Comparison of ENCODE assay signal across 10 cellular contexts in the genomic region with DNA sequence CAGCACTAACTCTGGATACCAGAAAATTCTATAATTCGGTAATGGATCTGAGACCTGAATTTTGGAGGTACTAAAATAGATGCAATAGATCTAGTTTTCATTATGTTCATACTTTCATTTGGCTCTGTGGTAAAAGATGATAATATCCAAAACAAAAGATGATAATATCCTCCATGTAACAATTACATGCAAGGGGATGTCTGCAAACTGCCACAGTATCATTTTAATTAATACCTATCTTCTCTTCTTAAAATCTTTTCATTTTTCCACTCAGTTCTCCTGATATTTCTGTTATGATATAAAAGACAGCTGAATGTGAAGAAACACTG. TPM values are rescaled to one million over a fixed set of nuclear protein-coding genes. Genes with fewer than 3 reads are reported as not detected.
A peak's percentile ranks its signal among the peaks of the same experiment; 100 is the strongest.
DNase-seq lines count a peak whose midpoint lies in the region; ATAC-seq and TF ChIP-seq lines count a peak whose summit lies in the region.
"Had no signal": no experiment of that assay in that cellular context is flagged by ENCODE, and none has a peak within 500 bp of the region (broad histone marks: within the 10 kb centered on the region; RNA-seq: fewer than 3 reads in every experiment).

No MANE protein-coding gene starts in this region.

- intact Hi-C loops in body of pancreas (cut with DNase I) = no loop called here

- TF ChIP-seq POLR2A in body of pancreas (IDR thresholded peaks at IDR 0.05) = no peak

- no peak for ATAC-seq in stimulated activated naive CD8-positive, alpha-beta T cell treated with anti-CD3 and anti-CD28 coated beads, Interleukin-15, Interleukin-2, amounts not matched to agents 100 U/mL and 50 U/mL, for 24 hours
- ATAC-seq in body of pancreas = no peak
- ATAC-seq in GM18861 (IDR thresholded peaks at IDR 0.05; ENCODE audit: unreplicated experiment) = no peak

- H3K36me3 Mint-ChIP-seq in stimulated activated naive CD8-positive, alpha-beta T cell treated with anti-CD3 and anti-CD28 coated beads, Interleukin-15, Interleukin-2, amounts not matched to agents 100 ng/mL and 50 ng/mL, for 24 hours (ENCODE audit: low read depth) = peaks cover 35% of the 10 kb centered on the region

- H3K4me1 Mint-ChIP-seq in stimulated activated naive CD8-positive, alpha-beta T cell treated with anti-CD3 and anti-CD28 coated beads, Interleukin-15, Interleukin-2, amounts not matched to agents 100 ng/mL and 50 ng/mL, for 24 hours (ENCODE audit: low read depth) = peaks cover 52% of the 10 kb centered on the region

- 71 to 77% methylated on average over 1 of the region's 1 CpG for WGBS in body of pancreas, 2 donors

- H3K4me1 ChIP-seq in body of pancreas (peaks cover 16% of the 10 kb centered on the region), mucosa of stomach (ENCODE audit: control insufficient read depth, insufficient read depth, low read length) (peaks cover 18% of the 10 kb centered on the region)

- H3K27ac Mint-ChIP-seq in stimulated activated naive CD8-positive, alpha-beta T cell treated with anti-CD3 and anti-CD28 coated beads, Interleukin-15, Interleukin-2, amounts not matched to agents 100 ng/mL and 50 ng/mL, for 24 hours = peak overlapping the region; percentile 99

- peak overlapping the region; percentile 97 for H3K4me3 Mint-ChIP-seq in stimulated activated naive CD8-positive, alpha-beta T cell treated with anti-CD3 and anti-CD28 coated beads, Interleukin-15, Interleukin-2, amounts not matched to agents 100 ng/mL and 50 ng/mL, for 24 hours

- H3K27me3 ChIP-seq in body of pancreas = no peaks in the 10 kb centered on the region
- H3K27me3 ChIP-seq in mucosa of stomach (ENCODE audit: control insufficient read depth, insufficient read depth, low read length) = no peaks in the 10 kb centered on the region

- no peak for TF ChIP-seq CTCF in body of pancreas (IDR thresholded peaks at IDR 0.05)

- H3K9ac ChIP-seq in mucosa of stomach (ENCODE audit: low read length) = peak overlapping the region; percentile 85

- no peaks in the 10 kb centered on the region for H3K27me3 Mint-ChIP-seq in stimulated activated naive CD8-positive, alpha-beta T cell treated with anti-CD3 and anti-CD28 coated beads, Interleukin-15, Interleukin-2, amounts not matched to agents 100 ng/mL and 50 ng/mL, for 24 hours

- H3K27ac ChIP-seq in body of pancreas = peak overlapping the region; percentile 41 to 91 (median 72)

- peaks cover 7% of the 10 kb centered on the region for H3K9me3 Mint-ChIP-seq in stimulated activated naive CD8-positive, alpha-beta T cell treated with anti-CD3 and anti-CD28 coated beads, Interleukin-15, Interleukin-2, amounts not matched to agents 100 ng/mL and 50 ng/mL, for 24 hours

- no peaks in the 10 kb centered on the region for H3K9me3 ChIP-seq in body of pancreas
- H3K9me3 ChIP-seq in mucosa of stomach (ENCODE audit: control insufficient read depth, low read length) = no peaks in the 10 kb centered on the region

- H3K4me3 ChIP-seq in body of pancreas (peak overlapping the region in 1 of 2 donors; percentile 46), mucosa of stomach (ENCODE audit: low read length) (peak overlapping the region; percentile 38)

- no peak for DNase-seq in stimulated activated naive CD8-positive, alpha-beta T cell treated with anti-CD3 and anti-CD28 coated beads, Interleukin-15, Interleukin-2, amounts not matched to agents 100 U/mL and 50 U/mL, for 24 hours
- no peak for DNase-seq in body of pancreas
- no peak for DNase-seq in SHP77 (lab: John Stamatoyannopoulos, UW)
- DNase-seq in OCI-M2 (lab: John Stamatoyannopoulos, UW; ENCODE audit: unreplicated experiment) = no peak
- no peak for DNase-seq in T-helper 9 cell

- H3K36me3 ChIP-seq in body of pancreas (replicated peaks in 1 of 2; ENCODE audit: insufficient read depth in 1 of 2, low read depth in 2 of 2) = peaks cover 0 to 3% of the 10 kb centered on the region in 2 donors
- no peaks in the 10 kb centered on the region for H3K36me3 ChIP-seq in mucosa of stomach (ENCODE audit: control insufficient read depth, insufficient read depth, low read length)

RNA-seq across cellular contexts. Expression of gene BTN2A1, which starts 15.6 kb away (rescaled TPM):
- 10 to 100 TPM in 1 of 2 donors, 1 to 10 TPM in 1; 6.2 to 16.5 TPM for total RNA-seq in body of pancreas

RNA-seq across cellular contexts. Expression of gene BTN1A1, which starts 26.7 kb away (rescaled TPM):
- total RNA-seq in body of pancreas = not detected
- total RNA-seq: HT-29, occipital lobe had no signal

RNA-seq across cellular contexts. Expression of gene BTN3A3, which starts 33.1 kb away (rescaled TPM):
- 10 to 100 TPM in 1 of 2 donors, 1 to 10 TPM in 1; 4.0 to 15.8 TPM for total RNA-seq in body of pancreas
